ENCODE assay signal across 1 cellular context in genomic region chr4:978957-979701, GRCh38.
TF ChIP-seq lines count a peak whose summit lies in the region.

No MANE protein-coding gene starts in this region.

TF ChIP-seq in K562, 482 proteins besides CTCF, POLR2A, EP300 and RAD21 (continued from another document and continues in another):
- no peak for TF ChIP-seq TFAP4 (CRISPR knock-in tag; IDR thresholded peaks at IDR 0.05; ENCODE audit: borderline replicate concordance)
- TF ChIP-seq MAX (CRISPR knock-in tag; IDR thresholded peaks at IDR 0.05): no peak
- TF ChIP-seq MYNN (IDR thresholded peaks at IDR 0.05): no peak
- no peak for TF ChIP-seq MYNN (CRISPR knock-in tag; IDR thresholded peaks at IDR 0.05)
- no peak for TF ChIP-seq ZNF766 (CRISPR knock-in tag; conservative IDR thresholded peaks at IDR 0.05)
- TF ChIP-seq BACH1 (tag; IDR thresholded peaks at IDR 0.05): no peak; the same call in 1 of the 2 replicates
- TF ChIP-seq TCF7 (IDR thresholded peaks at IDR 0.05; ENCODE audit: borderline replicate concordance): no peak
- TF ChIP-seq NCOA2 (IDR thresholded peaks at IDR 0.05; ENCODE audit: partially characterized antibody in 2 of 2): no peak
- TF ChIP-seq RHOXF2B (CRISPR knock-in tag; conservative IDR thresholded peaks at IDR 0.05): no peak
- TF ChIP-seq PRPF4 (IDR thresholded peaks at IDR 0.05; ENCODE audit: insufficient read depth, low read depth, low read length, poor library complexity, severe bottlenecking): no peak
- no peak for TF ChIP-seq YY1 (IDR thresholded peaks at IDR 0.05; ENCODE audit: borderline replicate concordance in 1 of 3, control insufficient read depth in 1 of 3, extremely low read depth in 1 of 3, insufficient read depth in 3 of 3, insufficient read length in 1 of 3, insufficient replicate concordance in 2 of 3, low read depth in 1 of 3, low read length in 2 of 3)
- TF ChIP-seq REST (CRISPR knock-in tag; IDR thresholded peaks at IDR 0.05; ENCODE audit: low read depth): no peak
- no peak for TF ChIP-seq SP1 (CRISPR knock-in tag; IDR thresholded peaks at IDR 0.05)
- TF ChIP-seq HMBOX1 (IDR thresholded peaks at IDR 0.05): no peak
- no peak for TF ChIP-seq ILF3 (IDR thresholded peaks at IDR 0.05; ENCODE audit: borderline replicate concordance)
- no peak for TF ChIP-seq ZNF224 (CRISPR knock-in tag; IDR thresholded peaks at IDR 0.05)
- no peak for TF ChIP-seq HMGXB4 (CRISPR knock-in tag; IDR thresholded peaks at IDR 0.05)
- no peak for TF ChIP-seq NFIX (CRISPR knock-in tag; IDR thresholded peaks at IDR 0.05; ENCODE audit: low read depth)
- no peak for TF ChIP-seq ERF (CRISPR knock-in tag; IDR thresholded peaks at IDR 0.05)
- TF ChIP-seq ARID3A (IDR thresholded peaks at IDR 0.05; ENCODE audit: borderline replicate concordance, low read depth, low read length): no peak
- no peak for TF ChIP-seq ZBTB2 (IDR thresholded peaks at IDR 0.05)
- TF ChIP-seq ARID4B (CRISPR knock-in tag; IDR thresholded peaks at IDR 0.05): no peak
- TF ChIP-seq YBX1 (IDR thresholded peaks at IDR 0.05): no peak
- TF ChIP-seq ZNF398 (CRISPR knock-in tag; IDR thresholded peaks at IDR 0.05): no peak
- no peak for TF ChIP-seq SMARCA4 (IDR thresholded peaks at IDR 0.05)
- no peak for TF ChIP-seq FUS (optimal IDR thresholded peaks at IDR 0.05; ENCODE audit: low read depth, low read length)
- peak; percentile 53; the same call in 1 of the 2 replicates for TF ChIP-seq MYC (IDR thresholded peaks at IDR 0.05; ENCODE audit: low read depth, low read length)
- no peak for TF ChIP-seq MYC (CRISPR knock-in tag; IDR thresholded peaks at IDR 0.05; ENCODE audit: borderline replicate concordance, low read depth)
- no peak for TF ChIP-seq HNRNPK (IDR thresholded peaks at IDR 0.05; ENCODE audit: low read depth, low read length, poor library complexity, severe bottlenecking)
- TF ChIP-seq PTRF (tag; IDR thresholded peaks at IDR 0.05): no peak
- TF ChIP-seq ATF6 (CRISPR knock-in tag; IDR thresholded peaks at IDR 0.05): no peak
- no peak for TF ChIP-seq VEZF1 (CRISPR knock-in tag; IDR thresholded peaks at IDR 0.05)
- no peak for TF ChIP-seq RNF219 (CRISPR knock-in tag; IDR thresholded peaks at IDR 0.05)
